Comparison of ENCODE assay signal across 11 cellular contexts in genomic region chr2:30686000-30686399, GRCh38.
DNase-seq lines count a peak whose midpoint lies in the region; ATAC-seq, FAIRE-seq and TF ChIP-seq lines count a peak whose summit lies in the region.
"Had no signal": no experiment of that assay in that cellular context is flagged by ENCODE, and none has a peak within 500 bp of the region (broad histone marks: within the 10 kb centered on the region; RNA-seq: fewer than 3 reads in every experiment).

No MANE protein-coding gene starts in this region.

- no TSS peak for BruUV-seq in OCI-LY7 (replicated peaks; lab: Mats Ljungman, UMichigan)

- POLR2A ChIA-PET in OCI-LY7 (lab: Charles Lee), result interaction anchor here (0.6 to 1.5 kb wide), 6 partner anchors 11 to 1865 kb away, joined by 3 to 7 read pairs (median 4); no protein-coding TSS in a partner anchor
- POLR2A ChIA-PET in GM10248 (lab: Yijun Ruan, JAX), result no interaction called here

- no peaks in the 10 kb centered on the region for H3K9me1 ChIP-seq in keratinocyte (ENCODE audit: control insufficient read depth, extremely low read depth, insufficient read depth, low read length)

- H3K4me1 ChIP-seq in OCI-LY7 (ENCODE audit: insufficient read depth, low read length, poor library complexity, severe bottlenecking) (peaks cover 8% of the 10 kb centered on the region), keratinocyte (ENCODE audit: control insufficient read depth, extremely low read depth, insufficient read depth, low read length) (no peaks in the 10 kb centered on the region)

- H3K79me2 ChIP-seq in OCI-LY7 (ENCODE audit: insufficient read depth, low read depth, low read length) (no peaks in the 10 kb centered on the region), keratinocyte (ENCODE audit: control insufficient read depth, insufficient read depth, low read length) (no peaks in the 10 kb centered on the region)

- no peaks in the 10 kb centered on the region for H4K20me1 ChIP-seq in OCI-LY7 (ENCODE audit: insufficient read depth, low read length)
- no peaks in the 10 kb centered on the region for H4K20me1 ChIP-seq in keratinocyte (ENCODE audit: control insufficient read depth, extremely low read depth, insufficient read depth, low read length)

- H3K9me3 ChIP-seq in OCI-LY7 (ENCODE audit: low read length) (no peaks in the 10 kb centered on the region), keratinocyte (ENCODE audit: control insufficient read depth, low read depth, low read length) (no peaks in the 10 kb centered on the region)

- CTCF ChIA-PET in OCI-LY7 (lab: Charles Lee; ENCODE audit: unreplicated experiment), result interaction anchor here (0.6 to 2.1 kb wide), 4 partner anchors 8 to 521 kb away, joined by 3 to 9 read pairs (median 4); no protein-coding TSS in a partner anchor
- CTCF ChIA-PET in GM10248 (lab: Yijun Ruan, JAX), result interaction anchor here (0.9 to 16.7 kb wide), 11 partner anchors 8 to 522 kb away, joined by 3 to 242 read pairs (median 3); no protein-coding TSS in a partner anchor

- H3K9ac ChIP-seq in keratinocyte (ENCODE audit: control insufficient read depth, extremely low read depth, insufficient read depth, low read length), result no peak overlapping the region

- dilution Hi-C loops in keratinocyte (cut with MboI; ENCODE audit: extremely low pct_ligation_motif_present, low sequenced_read_pairs), result no loop called here

- no peak overlapping the region for H2AFZ ChIP-seq in OCI-LY7 (ENCODE audit: low read length)
- no peak overlapping the region for H2AFZ ChIP-seq in keratinocyte (ENCODE audit: control insufficient read depth, low read length)

- H3K4me2 ChIP-seq in OCI-LY7 (ENCODE audit: low read length), result no peak overlapping the region
- no peak overlapping the region for H3K4me2 ChIP-seq in keratinocyte (ENCODE audit: control insufficient read depth, extremely low read depth, insufficient read depth, low read depth, low read length)

- peak; percentile 58 for TF ChIP-seq CTCF in C4-2B (conservative IDR thresholded peaks at IDR 0.05)
- peak; percentile 72 for TF ChIP-seq CTCF in OCI-LY7 (conservative IDR thresholded peaks at IDR 0.05; ENCODE audit: low read length)
- TF ChIP-seq CTCF in keratinocyte (optimal IDR thresholded peaks at IDR 0.05 in 1 of 3, IDR thresholded peaks at IDR 0.05 in 1 of 3, conservative IDR thresholded peaks at IDR 0.05 in 1 of 3; ENCODE audit: extremely low read depth in 1 of 3, insufficient read depth in 2 of 3, low read length in 3 of 3), result peak; percentile 28 to 46 (median 31)
- no peak for TF ChIP-seq CTCF in GM10248 (IDR thresholded peaks at IDR 0.05; ENCODE audit: control extremely low read depth, extremely low read depth, low read depth, missing control alignments)

- no peak overlapping the region for H3K27ac Mint-ChIP-seq in stimulated activated naive B cell treated with anti-CD40 and anti-IgM and Interleukin-4, amounts not matched to agents 10 μg/mL and 1 μg/mL and 100 μg/mL, for 72 hours
- H3K27ac Mint-ChIP-seq: stimulated activated naive CD8-positive, alpha-beta T cell treated with anti-CD3 and anti-CD28 coated beads, Interleukin-15, amount 100 ng/mL, for 72 hours had no signal

- H3K4me1 Mint-ChIP-seq in stimulated activated naive B cell treated with anti-CD40 and anti-IgM and Interleukin-4, amounts not matched to agents 10 μg/mL and 1 μg/mL and 100 μg/mL, for 72 hours, result peaks cover 8 to 11% of the 10 kb centered on the region in 2 donors
- H3K4me1 Mint-ChIP-seq: stimulated activated naive CD8-positive, alpha-beta T cell treated with anti-CD3 and anti-CD28 coated beads, Interleukin-15, amount 100 ng/mL, for 72 hours had no signal

- H3K9me2 ChIP-seq in OCI-LY7 (ENCODE audit: insufficient read depth, low read length), result no peaks in the 10 kb centered on the region

- no peak for FAIRE-seq in keratinocyte (lab: Jason Lieb, UNC)

- H3K36me3 Mint-ChIP-seq in stimulated activated naive B cell treated with anti-CD40 and anti-IgM and Interleukin-4, amounts not matched to agents 10 μg/mL and 1 μg/mL and 100 μg/mL, for 72 hours, result no peaks in the 10 kb centered on the region
- H3K36me3 Mint-ChIP-seq: naive B cell had no signal

- intact Hi-C loops in OCI-LY7 (cut with micrococcal nuclease; ENCODE audit: unreplicated experiment), result no loop called here

- no peaks in the 10 kb centered on the region for H3K27me3 ChIP-seq in H7 (ENCODE audit: control insufficient read depth, insufficient read depth, low read length)
- no peaks in the 10 kb centered on the region for H3K27me3 ChIP-seq in keratinocyte (ENCODE audit: control insufficient read depth, extremely low read depth, insufficient read depth, low read length)

- H3K27ac ChIP-seq in C4-2B, result no peak overlapping the region
- no peak overlapping the region for H3K27ac ChIP-seq in OCI-LY7 (ENCODE audit: low read depth, low read length, poor library complexity, severe bottlenecking)
- no peak overlapping the region for H3K27ac ChIP-seq in keratinocyte (ENCODE audit: control insufficient read depth, insufficient read depth, low read length)

- no peak overlapping the region for H3K4me3 Mint-ChIP-seq in stimulated activated naive B cell treated with anti-CD40 and anti-IgM and Interleukin-4, amounts not matched to agents 10 μg/mL and 1 μg/mL and 100 μg/mL, for 72 hours
- H3K4me3 Mint-ChIP-seq: stimulated activated naive CD8-positive, alpha-beta T cell treated with anti-CD3 and anti-CD28 coated beads, Interleukin-15, amount 100 ng/mL, for 72 hours had no signal

- no peaks in the 10 kb centered on the region for H3K36me3 ChIP-seq in H7 (replicated peaks; ENCODE audit: control insufficient read depth, insufficient read depth, low read length)
- H3K36me3 ChIP-seq in OCI-LY7 (ENCODE audit: insufficient read depth, low read length), result no peaks in the 10 kb centered on the region
- no peaks in the 10 kb centered on the region for H3K36me3 ChIP-seq in keratinocyte (ENCODE audit: control insufficient read depth in 2 of 2, extremely low read depth in 1 of 2, insufficient read depth in 2 of 2, low read length in 2 of 2)

- no peaks in the 10 kb centered on the region for H3K9me3 Mint-ChIP-seq in stimulated activated naive B cell treated with anti-CD40 and anti-IgM and Interleukin-4, amounts not matched to agents 10 μg/mL and 1 μg/mL and 100 μg/mL, for 72 hours
- H3K9me3 Mint-ChIP-seq: naive B cell; stimulated activated naive CD8-positive, alpha-beta T cell treated with anti-CD3 and anti-CD28 coated beads, Interleukin-15, amount 100 ng/mL, for 72 hours had no signal

- no peaks in the 10 kb centered on the region for H3K27me3 Mint-ChIP-seq in stimulated activated naive B cell treated with anti-CD40 and anti-IgM and Interleukin-4, amounts not matched to agents 10 μg/mL and 1 μg/mL and 100 μg/mL, for 72 hours
- H3K27me3 Mint-ChIP-seq: naive B cell; stimulated activated naive CD8-positive, alpha-beta T cell treated with anti-CD3 and anti-CD28 coated beads, Interleukin-15, amount 100 ng/mL, for 72 hours had no signal

- H3K4me3 ChIP-seq in H7 (ENCODE audit: insufficient read depth, low read depth, low read length), result no peak overlapping the region
- H3K4me3 ChIP-seq in OCI-LY7 (ENCODE audit: low read depth, low read length, poor library complexity, severe bottlenecking), result no peak overlapping the region
- H3K4me3 ChIP-seq in keratinocyte (ENCODE audit: control insufficient read depth in 2 of 3, extremely low read depth in 1 of 3, insufficient read depth in 2 of 3, low read depth in 1 of 3, low read length in 3 of 3), result no peak overlapping the region

- no peak for ATAC-seq in stimulated activated naive B cell treated with anti-CD40 and anti-IgM and Interleukin-4, amounts not matched to agents 10 μg/mL and 1 μg/mL and 100 μg/mL, for 72 hours (replicated peaks)
- ATAC-seq: stimulated activated naive CD8-positive, alpha-beta T cell treated with anti-CD3 and anti-CD28 coated beads, Interleukin-15, amount 100 ng/mL, for 72 hours had no signal

- peak; percentile 70 for DNase-seq in H7
- peak; percentile 30 for DNase-seq in OCI-LY7 (ENCODE audit: low spot score)
- DNase-seq in keratinocyte (ENCODE audit: low read depth, low spot score), result no peak
- DNase-seq in stimulated activated CD8-positive, alpha-beta memory T cell treated with anti-CD3 and anti-CD28 coated beads, Interleukin-4, amount 100 ng/mL, for 48 hours, result no peak
- no peak for DNase-seq in KG1 (lab: John Stamatoyannopoulos, UW)
- no peak for DNase-seq in stimulated activated naive B cell treated with anti-CD40 and anti-IgM and Interleukin-4, amounts not matched to agents 10 μg/mL and 1 μg/mL and 100 μg/mL, for 72 hours
- DNase-seq in GM10248 (ENCODE audit: extremely low spot score), result no peak
- DNase-seq: activated CD4-positive, CD25-positive, alpha-beta regulatory T cell treated with anti-CD3 and anti-CD28 coated beads, Interleukin-2, amount 50 U/mL, for 72 hours; naive B cell; stimulated activated naive CD8-positive, alpha-beta T cell treated with anti-CD3 and anti-CD28 coated beads, Interleukin-15, amount 100 ng/mL, for 72 hours had no signal

Comparison
In these comparisons a context has a peak if more than half of its experiments do, and no peak if none do; other contexts are left out.
1. DNase-seq: peak in H7 (single experiment) and OCI-LY7 (single experiment); none in keratinocyte (single experiment), stimulated activated CD8-positive, alpha-beta memory T cell treated with anti-CD3 and anti-CD28 coated beads, Interleukin-4, amount 100 ng/mL, for 48 hours (single experiment), KG1 (single experiment), stimulated activated naive B cell treated with anti-CD40 and anti-IgM and Interleukin-4, amounts not matched to agents 10 μg/mL and 1 μg/mL and 100 μg/mL, for 72 hours (single experiment) and GM10248 (single experiment).